8 cellular contexts compared by ENCODE assay signal in genomic region chr12:15220961-15221885, GRCh38. TPM values are rescaled to one million over a fixed set of nuclear protein-coding genes. Genes with fewer than 3 reads are reported as not detected.
DNase-seq lines count a peak whose midpoint lies in the region; ATAC-seq and TF ChIP-seq lines count a peak whose summit lies in the region.

A gene with protein sequence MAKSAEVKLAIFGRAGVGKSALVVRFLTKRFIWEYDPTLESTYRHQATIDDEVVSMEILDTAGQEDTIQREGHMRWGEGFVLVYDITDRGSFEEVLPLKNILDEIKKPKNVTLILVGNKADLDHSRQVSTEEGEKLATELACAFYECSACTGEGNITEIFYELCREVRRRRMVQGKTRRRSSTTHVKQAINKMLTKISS (minus strand): TSS chr12:15221417. CDS start chr12:15217489, 3,928 bp downstream.

- no peak within 1 kb of the TSS for H3K9ac ChIP-seq in PC-3 (ENCODE audit: low read length)
- H3K9ac ChIP-seq in neural progenitor cell = no peak within 1 kb of the TSS

- peak; percentile 91 to 96 for ATAC-seq in CD4-positive, CD25-positive, alpha-beta regulatory T cell (ENCODE audit: low read depth in 2 of 2)
- ATAC-seq in GM19372 (IDR thresholded peaks at IDR 0.05; ENCODE audit: low read depth, unreplicated experiment) (peak; percentile 97), HG03469 (IDR thresholded peaks at IDR 0.05; ENCODE audit: unreplicated experiment) (peak; percentile 94), PC-3 (peak; percentile 100), foreskin keratinocyte (peak; percentile 98)

- WGBS in stomach, 5 donors = 4 to 8% (median 5%) methylated on average over 24 to 55 of the region's 55 CpGs

- no peaks in the 10 kb centered on the region for H4K20me1 ChIP-seq in PC-3 (ENCODE audit: low read length)
- H4K20me1 ChIP-seq in neural progenitor cell (ENCODE audit: low read depth) = no peaks in the 10 kb centered on the region

- H3K4me1 Mint-ChIP-seq in CD4-positive, CD25-positive, alpha-beta regulatory T cell = peaks cover 0 to 8% (median 6%) of the 10 kb centered on the region in 4 donors
- H3K4me1 Mint-ChIP-seq in neural progenitor cell = peaks cover 13% of the 10 kb centered on the region

- H3K36me3 Mint-ChIP-seq in CD4-positive, CD25-positive, alpha-beta regulatory T cell = no peaks in the 10 kb centered on the region
- no peaks in the 10 kb centered on the region for H3K36me3 Mint-ChIP-seq in neural progenitor cell

- no peaks in the 10 kb centered on the region for H3K9me3 ChIP-seq in CD4-positive, CD25-positive, alpha-beta regulatory T cell (ENCODE audit: control insufficient read depth in 2 of 2, low read length in 2 of 2)
- H3K9me3 ChIP-seq in PC-3 (ENCODE audit: low read length) (no peaks in the 10 kb centered on the region), neural progenitor cell (ENCODE audit: low read depth) (no peaks in the 10 kb centered on the region), stomach (no peaks in the 10 kb centered on the region)

- TF ChIP-seq EP300 in stomach (IDR thresholded peaks at IDR 0.05) = no peak

- no peak within 1 kb of the TSS for H3K27ac ChIP-seq in CD4-positive, CD25-positive, alpha-beta regulatory T cell (ENCODE audit: insufficient read depth, low read length, poor library complexity, severe bottlenecking)
- H3K27ac ChIP-seq in PC-3 (ENCODE audit: low read length) (no peak within 1 kb of the TSS), foreskin keratinocyte (no peak within 1 kb of the TSS), neural progenitor cell (no peak within 1 kb of the TSS), stomach (peak within 1 kb of the TSS; percentile 36 to 88 (median 79))

- no peak for TF ChIP-seq POLR2A in stomach (IDR thresholded peaks at IDR 0.05)

- H3K27me3 ChIP-seq in CD4-positive, CD25-positive, alpha-beta regulatory T cell (ENCODE audit: control insufficient read depth, insufficient read depth, low read length) = peaks cover 18% of the 10 kb centered on the region
- peaks cover 46% of the 10 kb centered on the region for H3K27me3 ChIP-seq in PC-3 (ENCODE audit: low read length)
- no peaks in the 10 kb centered on the region for H3K27me3 ChIP-seq in foreskin keratinocyte
- H3K27me3 ChIP-seq in neural progenitor cell = peaks cover 33% of the 10 kb centered on the region
- no peaks in the 10 kb centered on the region for H3K27me3 ChIP-seq in stomach

- POLR2A ChIA-PET in PC-3 (lab: Charles Lee; ENCODE audit: unreplicated experiment) = no interaction called here

- H3K4me3 ChIP-seq in CD4-positive, CD25-positive, alpha-beta regulatory T cell (ENCODE audit: low read depth, low read length) = peak within 1 kb of the TSS; percentile 39
- peak within 1 kb of the TSS; percentile 61 for H3K4me3 ChIP-seq in PC-3 (ENCODE audit: low read length)
- H3K4me3 ChIP-seq in neural progenitor cell = peak within 1 kb of the TSS; percentile 50
- peak within 1 kb of the TSS; percentile 51 to 60 (median 56) for H3K4me3 ChIP-seq in stomach

- H3K4me3 Mint-ChIP-seq in CD4-positive, CD25-positive, alpha-beta regulatory T cell = peak within 1 kb of the TSS in 3 of 4 donors; percentile 59 to 80 (median 76)
- peak within 1 kb of the TSS; percentile 81 for H3K4me3 Mint-ChIP-seq in neural progenitor cell

- H3K79me2 ChIP-seq in PC-3 (ENCODE audit: low read length) = no peaks in the 10 kb centered on the region
- H3K79me2 ChIP-seq in neural progenitor cell (ENCODE audit: low read depth) = no peaks in the 10 kb centered on the region

- peak within 1 kb of the TSS; percentile 88 for H3K4me2 ChIP-seq in PC-3 (ENCODE audit: low read length)
- peak within 1 kb of the TSS; percentile 80 for H3K4me2 ChIP-seq in neural progenitor cell

- H3K4me1 ChIP-seq in CD4-positive, CD25-positive, alpha-beta regulatory T cell (ENCODE audit: control insufficient read depth, insufficient read depth, low read length, poor library complexity, severe bottlenecking) = peaks cover 10% of the 10 kb centered on the region
- H3K4me1 ChIP-seq in PC-3 (ENCODE audit: insufficient read depth, low read length) (no peaks in the 10 kb centered on the region), foreskin keratinocyte (no peaks in the 10 kb centered on the region), neural progenitor cell (peaks cover 4% of the 10 kb centered on the region), stomach (peaks cover 7 to 30% (median 16%) of the 10 kb centered on the region in 4 donors)

- intact Hi-C loops in PC-3 (cut with micrococcal nuclease) = loop anchor here (1.0 to 5.0 kb wide), 2 partner anchors 70 to 409 kb away; partner anchors contain the start of gene SMCO3
- intact Hi-C loops in stomach (cut with DNase I; ENCODE audit: low total_unique reads) = loop anchor here (5.0 to 10.0 kb wide), 3 partner anchors 54 to 374 kb away; no protein-coding TSS in a partner anchor

- no TSS peak for BruUV-seq in PC-3 (replicated peaks; lab: Mats Ljungman, UMichigan)

- H2AFZ ChIP-seq in PC-3 (ENCODE audit: low read length) = peak within 1 kb of the TSS; percentile 66
- H2AFZ ChIP-seq in neural progenitor cell (replicated peaks) = peak within 1 kb of the TSS; percentile 82

- H3K27ac Mint-ChIP-seq in CD4-positive, CD25-positive, alpha-beta regulatory T cell = no peak within 1 kb of the TSS
- no peak within 1 kb of the TSS for H3K27ac Mint-ChIP-seq in neural progenitor cell

- CTCF ChIA-PET in PC-3 (lab: Charles Lee) = no interaction called here

- peak; percentile 84 for TF ChIP-seq CTCF in PC-3 (conservative IDR thresholded peaks at IDR 0.05; ENCODE audit: low read depth, low read length)
- peak; percentile 98 for TF ChIP-seq CTCF in foreskin keratinocyte (conservative IDR thresholded peaks at IDR 0.05)
- TF ChIP-seq CTCF in neural progenitor cell (IDR thresholded peaks at IDR 0.05) = peak; percentile 93
- TF ChIP-seq CTCF in stomach (IDR thresholded peaks at IDR 0.05) = peak in 5 of 7 experiments; percentile 92 to 98 (median 96)

- peak; percentile 42 to 78 (median 72) for DNase-seq in CD4-positive, CD25-positive, alpha-beta regulatory T cell
- DNase-seq in PC-3 (peak; percentile 74), activated gamma-delta T cell (lab: John Stamatoyannopoulos, UW) (peak; percentile 24), foreskin keratinocyte (peak in 1 of 2 donors; percentile 52), neural progenitor cell (ENCODE audit: low spot score) (peak; percentile 94), stomach (peak; percentile 84)

- no peaks in the 10 kb centered on the region for H3K9me3 Mint-ChIP-seq in CD4-positive, CD25-positive, alpha-beta regulatory T cell
- no peaks in the 10 kb centered on the region for H3K9me3 Mint-ChIP-seq in neural progenitor cell

- peaks cover 43% of the 10 kb centered on the region for H3K27me3 Mint-ChIP-seq in CD4-positive, CD25-positive, alpha-beta regulatory T cell
- peaks cover 2% of the 10 kb centered on the region for H3K27me3 Mint-ChIP-seq in neural progenitor cell (ENCODE audit: insufficient read depth, low read depth)

- no peaks in the 10 kb centered on the region for H3F3A ChIP-seq in PC-3 (ENCODE audit: low read length, unreplicated experiment)
- no peaks in the 10 kb centered on the region for H3F3A ChIP-seq in neural progenitor cell (ENCODE audit: low read depth)

- H3K36me3 ChIP-seq in CD4-positive, CD25-positive, alpha-beta regulatory T cell (ENCODE audit: control insufficient read depth, insufficient read depth, low read length) = no peaks in the 10 kb centered on the region
- H3K36me3 ChIP-seq in PC-3 (ENCODE audit: low read depth, low read length) (no peaks in the 10 kb centered on the region), neural progenitor cell (no peaks in the 10 kb centered on the region), stomach (no peaks in the 10 kb centered on the region)

- no peaks in the 10 kb centered on the region for H3K9me2 ChIP-seq in PC-3 (replicated peaks; ENCODE audit: low read length)

RNA-seq across cellular contexts. Expression of the gene that starts here (rescaled TPM):
- total RNA-seq in CD4-positive, CD25-positive, alpha-beta regulatory T cell = not detected
- not detected for polyA plus RNA-seq in CD4-positive, CD25-positive, alpha-beta regulatory T cell
- total RNA-seq in PC-3 (2014; rRNA removed) = not detected in 2 replicates
- not detected in 2 replicates for total RNA-seq in foreskin keratinocyte
- 0.03 TPM in 1 of 2 replicates, not detected in the other for polyA plus RNA-seq in foreskin keratinocyte
- 0.06 TPM in 1 of 2 replicates, not detected in the other for total RNA-seq in neural progenitor cell (ENCODE audit: low replicate concordance)
- 10 to 100 TPM in 4 of 5 donors, not detected in 1; 20.3 to 48.7 (median 34.5) TPM for total RNA-seq in stomach
- 1 to 10 TPM; 3.1 to 5.2 (median 3.7) TPM for polyA plus RNA-seq in stomach

Comparison
In these comparisons a context has a peak if more than half of its experiments do, and no peak if none do; other contexts are left out.
1. Peak in DNase-seq, ATAC-seq and H3K4me3 ChIP-seq in CD4-positive, CD25-positive, alpha-beta regulatory T cell; RNA of the gene not detected or under 1 TPM.
2. Peak in DNase-seq, ATAC-seq, H3K4me3 ChIP-seq and H3K4me2 ChIP-seq in PC-3; RNA of the gene not detected or under 1 TPM.
3. Peak in ATAC-seq in foreskin keratinocyte; RNA of the gene not detected or under 1 TPM.
4. Peak in DNase-seq, H3K4me3 ChIP-seq and H3K4me2 ChIP-seq in neural progenitor cell; RNA of the gene not detected or under 1 TPM.
5. H3K27ac ChIP-seq: peak in stomach (5 of 5); none in CD4-positive, CD25-positive, alpha-beta regulatory T cell (single experiment), PC-3 (single experiment), foreskin keratinocyte (single experiment) and neural progenitor cell (single experiment).
6. Peak in every context shown above with its lines, with median percentiles within 50 percentile points of each other: ATAC-seq, H3K4me3 ChIP-seq and CTCF ChIP-seq.